ENCODE assay signal across 1 cellular context in the genomic region with DNA sequence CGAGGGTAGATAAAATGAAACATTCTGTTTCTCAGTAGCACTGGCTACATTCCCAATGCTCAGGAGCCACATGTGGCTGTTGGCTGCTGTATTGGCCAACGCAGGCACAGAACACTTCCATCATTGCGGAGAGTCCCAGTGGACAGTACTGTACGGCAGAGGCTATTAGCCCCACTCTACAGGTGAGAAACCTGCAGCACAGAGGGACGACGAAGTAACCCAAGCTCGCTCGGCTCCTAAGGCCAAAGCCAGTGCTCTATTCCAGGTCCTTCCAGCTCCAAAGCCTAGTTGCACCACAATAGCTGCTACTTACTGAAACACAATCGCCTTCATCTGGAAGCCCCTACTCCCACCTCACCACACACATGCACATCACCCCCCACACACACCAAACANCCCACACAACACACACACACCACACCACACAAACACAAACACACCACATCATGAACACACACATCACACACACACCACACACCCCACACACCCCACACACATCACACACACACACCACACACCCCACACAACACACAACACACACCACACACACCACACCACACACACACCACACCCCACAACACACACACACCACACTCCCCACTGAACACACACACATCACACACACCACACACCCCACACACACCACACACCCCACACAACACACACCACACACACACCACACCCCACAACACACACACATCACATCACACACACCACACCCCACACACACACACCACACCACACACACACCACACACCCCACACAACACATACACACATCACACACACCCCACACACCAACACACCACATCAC.
TF ChIP-seq lines count a peak whose summit lies in the region.

No MANE protein-coding gene starts in this region.

TF ChIP-seq in IMR-90, 13 proteins besides CTCF, POLR2A, EP300 and RAD21 (continued from another document):
- TF ChIP-seq ELK1 (IDR thresholded peaks at IDR 0.05; ENCODE audit: borderline replicate concordance, low read depth, low read length) = no peak
- TF ChIP-seq MXI1 (IDR thresholded peaks at IDR 0.05; ENCODE audit: borderline replicate concordance, low read depth, low read length) = no peak
- no peak for TF ChIP-seq BHLHE40 (IDR thresholded peaks at IDR 0.05; ENCODE audit: low read depth, low read length)
- no peak for TF ChIP-seq RFX5 (IDR thresholded peaks at IDR 0.05; ENCODE audit: low read depth, low read length)
- TF ChIP-seq MAFK (IDR thresholded peaks at IDR 0.05; ENCODE audit: low read depth, low read length) = no peak
- no peak for TF ChIP-seq FOS (IDR thresholded peaks at IDR 0.05; ENCODE audit: low read depth, low read length)
- TF ChIP-seq RCOR1 (IDR thresholded peaks at IDR 0.05; ENCODE audit: insufficient replicate concordance, low read length) = no peak
- no peak for TF ChIP-seq NFE2L2 (IDR thresholded peaks at IDR 0.05; ENCODE audit: low read depth, low read length)
